In genomic region chr5:34491251-34491620, GRCh38 we compare ENCODE assay signal across 15 cellular contexts.
DNase-seq lines count a peak whose midpoint lies in the region; ATAC-seq, FAIRE-seq and TF ChIP-seq lines count a peak whose summit lies in the region.
"Had no signal": no experiment of that assay in that cellular context is flagged by ENCODE, and none has a peak within 500 bp of the region (broad histone marks: within the 10 kb centered on the region; RNA-seq: fewer than 3 reads in every experiment).

No MANE protein-coding gene starts in this region.

- H3K36me3 Mint-ChIP-seq in nephron progenitor cell (ENCODE audit: low read depth): no peaks in the 10 kb centered on the region
- H3K36me3 Mint-ChIP-seq: IgD-negative memory B cell had no signal

- H3K36me3 ChIP-seq in HUES48 (ENCODE audit: control insufficient read depth, insufficient read depth, low read length): no peaks in the 10 kb centered on the region
- H3K36me3 ChIP-seq in heart right ventricle: no peaks in the 10 kb centered on the region

- H3K9me3 Mint-ChIP-seq in nephron progenitor cell: peaks cover 16% of the 10 kb centered on the region
- H3K9me3 Mint-ChIP-seq: activated T-helper 1 cell treated with anti-CD3 and anti-CD28 coated beads, Interleukin-12 subunit alpha, Interleukin-12 subunit beta, Interleukin-2, Interleukin-4 antibody, amounts not matched to agents 30 ng/mL and 10 ng/mL and 1 ng/mL, durations not matched to agents 14 hours and 24 hours and 36 hours had no signal

- WGBS in heart right ventricle, 2 donors: 81 to 82% methylated on average over 6 of the region's 6 CpGs

- H3K27me3 Mint-ChIP-seq in nephron progenitor cell (ENCODE audit: low read depth, poor library complexity): peaks cover 5% of the 10 kb centered on the region

- peaks cover 22% of the 10 kb centered on the region for H3K4me1 ChIP-seq in HUES48 (ENCODE audit: control insufficient read depth, insufficient read depth, low read length)
- H3K4me1 ChIP-seq in heart right ventricle: peaks cover 0 to 16% (median 7%) of the 10 kb centered on the region in 9 donors

- TF ChIP-seq POLR2A in GM12892 (IDR thresholded peaks at IDR 0.05; ENCODE audit: low read depth, low read length): no peak

- H3K4me3 ChIP-seq in HUES48 (ENCODE audit: low read depth, low read length) (no peak overlapping the region), heart right ventricle (no peak overlapping the region)
- H3K4me3 ChIP-seq: body of pancreas had no signal

- H3K27ac Mint-ChIP-seq in nephron progenitor cell: peak overlapping the region; percentile 95
- H3K27ac Mint-ChIP-seq: activated T-helper 1 cell treated with anti-CD3 and anti-CD28 coated beads, Interleukin-12 subunit alpha, Interleukin-12 subunit beta, Interleukin-2, Interleukin-4 antibody, amounts not matched to agents 30 ng/mL and 10 ng/mL and 1 ng/mL, durations not matched to agents 14 hours and 24 hours and 36 hours; IgD-negative memory B cell had no signal

- intact Hi-C loops in heart right ventricle (cut with DNase I): loop anchor here in 1 of 10 donors (5.0 kb wide), 1 partner anchor 164 kb away; no protein-coding TSS in a partner anchor

- no peaks in the 10 kb centered on the region for H3K27me3 ChIP-seq in HUES48 (ENCODE audit: control insufficient read depth, insufficient read depth, low read length)
- no peaks in the 10 kb centered on the region for H3K27me3 ChIP-seq in heart right ventricle
- H3K27me3 ChIP-seq: body of pancreas had no signal

- DNase-seq in AG20443 (ENCODE audit: low spot score): peak; percentile 38
- peak; percentile 31 for DNase-seq in astrocyte of the hippocampus (ENCODE audit: low read depth, low spot score)
- peak; percentile 16 for DNase-seq in nephron progenitor cell
- DNase-seq in NCI-H187 treated with DMSO at 0.1 percent for 48 hours (lab: John Stamatoyannopoulos, UW): no peak
- DNase-seq in GM12892 (ENCODE audit: insufficient read length): no peak
- no peak for DNase-seq in heart right ventricle
- DNase-seq in NCI-H1694 (lab: John Stamatoyannopoulos, UW): no peak
- DNase-seq: activated CD4-positive, alpha-beta T cell treated with anti-CD3 and anti-CD28 coated beads for 4 hours; body of pancreas had no signal

- no peak overlapping the region for H3K9ac ChIP-seq in HUES48 (ENCODE audit: low read depth, low read length)

- H3K4me1 Mint-ChIP-seq in nephron progenitor cell: peaks cover 68% of the 10 kb centered on the region

- H3K27ac ChIP-seq in HUES48 (ENCODE audit: low read depth, low read length) (peak overlapping the region; percentile 51), heart right ventricle (no peak overlapping the region)
- H3K27ac ChIP-seq: body of pancreas, C4-2B had no signal

- H3K4me3 Mint-ChIP-seq in nephron progenitor cell: peak overlapping the region; percentile 58
- H3K4me3 Mint-ChIP-seq: activated T-helper 1 cell treated with anti-CD3 and anti-CD28 coated beads, Interleukin-12 subunit alpha, Interleukin-12 subunit beta, Interleukin-2, Interleukin-4 antibody, amounts not matched to agents 30 ng/mL and 10 ng/mL and 1 ng/mL, durations not matched to agents 14 hours and 24 hours and 36 hours; IgD-negative memory B cell had no signal

- FAIRE-seq in GM12892 (lab: Jason Lieb, UNC): no peak
- FAIRE-seq: G401.6 had no signal

- no peak for ATAC-seq in heart right ventricle
- ATAC-seq: body of pancreas, left lobe of liver had no signal

- H3K9me3 ChIP-seq in HUES48 (ENCODE audit: control insufficient read depth, insufficient read depth, low read length) (peaks cover 3% of the 10 kb centered on the region; the same call in 1 of the 2 replicates), heart right ventricle (peaks cover 0 to 17% (median 0%) of the 10 kb centered on the region in 11 donors)
- H3K9me3 ChIP-seq: body of pancreas had no signal

- TF ChIP-seq CTCF in nephron progenitor cell (IDR thresholded peaks at IDR 0.05) (no peak), heart right ventricle (IDR thresholded peaks at IDR 0.05) (no peak)

Comparison
In these comparisons a context has a peak if more than half of its experiments do, and no peak if none do; other contexts are left out.
1. DNase-seq: peak in AG20443 (single experiment), astrocyte of the hippocampus (single experiment) and nephron progenitor cell (single experiment); none in NCI-H187 treated with DMSO at 0.1 percent for 48 hours (single experiment), GM12892 (single experiment), heart right ventricle (0 of 2) and NCI-H1694 (single experiment).